Comparison of ENCODE assay signal across 8 cellular contexts in genomic region chr4:25367004-25367621, GRCh38. TPM values are rescaled to one million over a fixed set of nuclear protein-coding genes. Genes with fewer than 3 reads are reported as not detected.
A peak's percentile ranks its signal among the peaks of the same experiment; 100 is the strongest.
DNase-seq lines count a peak whose midpoint lies in the region; ATAC-seq and TF ChIP-seq lines count a peak whose summit lies in the region.

No MANE protein-coding gene starts in this region.

- H3K27ac Mint-ChIP-seq in activated CD4-positive, alpha-beta memory T cell treated with anti-CD3 and anti-CD28 coated beads, Interleukin-2, amount 10 ng/mL, durations not matched to agents 7 days and 5 days: no peak overlapping the region

- H3K9me3 Mint-ChIP-seq in activated CD4-positive, alpha-beta memory T cell treated with anti-CD3 and anti-CD28 coated beads, Interleukin-2, amount 10 ng/mL, durations not matched to agents 7 days and 5 days: no peaks in the 10 kb centered on the region

- TF ChIP-seq CTCF in LNCAP (IDR thresholded peaks at IDR 0.05): peak; percentile 82

- CTCF ChIA-PET in activated CD4-positive, alpha-beta memory T cell treated with anti-CD3 and anti-CD28 coated beads, Interleukin-2, amount 10 ng/mL, durations not matched to agents 7 days and 5 days (lab: Charles Lee): interaction anchor here (0.7 to 8.1 kb wide), 14 partner anchors 9 to 434 kb away, joined by 3 to 75 read pairs (median 6); partner anchors contain the start of genes ANAPC4, SEPSECS and ZCCHC4

- H3K27me3 ChIP-seq in aorta (ENCODE audit: control insufficient read depth in 1 of 2, insufficient read depth in 2 of 2, low read length in 1 of 2): no peaks in the 10 kb centered on the region

- H3K27ac ChIP-seq in aorta (ENCODE audit: low read depth in 1 of 2, low read length in 2 of 2): no peak overlapping the region

- peaks cover 0 to 4% of the 10 kb centered on the region in 2 donors for H3K36me3 ChIP-seq in aorta (ENCODE audit: control insufficient read depth in 1 of 2, insufficient read depth in 2 of 2, low read length in 1 of 2)

- POLR2A ChIA-PET in activated CD4-positive, alpha-beta memory T cell treated with anti-CD3 and anti-CD28 coated beads, Interleukin-2, amount 10 ng/mL, durations not matched to agents 7 days and 5 days (lab: Charles Lee): interaction anchor here (0.6 to 3.9 kb wide), 7 partner anchors 9 to 387 kb away, joined by 3 to 18 read pairs (median 5); partner anchors contain the start of genes ANAPC4, PI4K2B, SEPSECS and ZCCHC4

- ATAC-seq in aorta (ENCODE audit: low FRiP score): no peak

- 67 to 68% methylated on average over 2 of the region's 2 CpGs for WGBS in aorta, 2 donors

- no peaks in the 10 kb centered on the region for H3K4me1 ChIP-seq in aorta (ENCODE audit: control insufficient read depth in 1 of 2, insufficient read depth in 2 of 2, low read length in 2 of 2)

- peaks cover 7% of the 10 kb centered on the region for H3K36me3 Mint-ChIP-seq in activated CD4-positive, alpha-beta memory T cell treated with anti-CD3 and anti-CD28 coated beads, Interleukin-2, amount 10 ng/mL, durations not matched to agents 7 days and 5 days (ENCODE audit: low read depth)

- H3K9me3 ChIP-seq in aorta (ENCODE audit: control insufficient read depth, low read length): no peaks in the 10 kb centered on the region

- H3K4me3 Mint-ChIP-seq in activated CD4-positive, alpha-beta memory T cell treated with anti-CD3 and anti-CD28 coated beads, Interleukin-2, amount 10 ng/mL, durations not matched to agents 7 days and 5 days: no peak overlapping the region

- DNase-seq in EH (ENCODE audit: low read depth) (peak; percentile 56), amniotic stem cell (lab: John Stamatoyannopoulos, UW) (peak; percentile 36), kidney tubule cell (ENCODE audit: low spot score) (peak; percentile 62), aorta (no peak), amygdala (lab: John Stamatoyannopoulos, UW) (no peak), posterior cingulate gyrus (no peak)
- DNase-seq in activated CD4-positive, alpha-beta memory T cell treated with anti-CD3 and anti-CD28 coated beads, Interleukin-2, amount 10 ng/mL, durations not matched to agents 7 days and 5 days: no peak

- intact Hi-C loops in aorta (cut with DNase I) (no loop called here), posterior cingulate gyrus (cut with DNase I) (loop anchor here (10.0 kb wide), 1 partner anchor 192 kb away; no protein-coding TSS in a partner anchor)

- no peak overlapping the region for H3K4me3 ChIP-seq in aorta (ENCODE audit: low read length in 2 of 2)

- H3K27me3 Mint-ChIP-seq in activated CD4-positive, alpha-beta memory T cell treated with anti-CD3 and anti-CD28 coated beads, Interleukin-2, amount 10 ng/mL, durations not matched to agents 7 days and 5 days: no peaks in the 10 kb centered on the region

- no peaks in the 10 kb centered on the region for H3K4me1 Mint-ChIP-seq in activated CD4-positive, alpha-beta memory T cell treated with anti-CD3 and anti-CD28 coated beads, Interleukin-2, amount 10 ng/mL, durations not matched to agents 7 days and 5 days

RNA-seq across cellular contexts. Expression of gene ANAPC4, which starts 9.9 kb away (rescaled TPM):
- total RNA-seq in aorta: 10 to 100 TPM; 29.3 to 41.2 TPM
- polyA plus RNA-seq in aorta: 10 to 100 TPM; 25.3 to 56.3 TPM
- total RNA-seq in activated CD4-positive, alpha-beta memory T cell treated with anti-CD3 and anti-CD28 coated beads, Interleukin-2, amount 10 ng/mL, durations not matched to agents 7 days and 5 days: 10 to 100 TPM; 41.0 to 41.2 TPM

RNA-seq across cellular contexts. Expression of gene ZCCHC4, which starts 54.5 kb away (rescaled TPM):
- 10 to 100 TPM in 1 of 2 donors, 1 to 10 TPM in 1; 8.3 to 13.5 TPM for total RNA-seq in aorta
- 1 to 10 TPM; 2.4 to 5.3 TPM for polyA plus RNA-seq in aorta
- 1 to 10 TPM; 8.4 TPM for total RNA-seq in activated CD4-positive, alpha-beta memory T cell treated with anti-CD3 and anti-CD28 coated beads, Interleukin-2, amount 10 ng/mL, durations not matched to agents 7 days and 5 days

Comparison
In these comparisons a context has a peak if more than half of its experiments do, and no peak if none do; other contexts are left out.
1. DNase-seq: peak in EH (single experiment), amniotic stem cell (single experiment) and kidney tubule cell (single experiment); none in aorta (0 of 2), amygdala (0 of 56), posterior cingulate gyrus (0 of 10) and activated CD4-positive, alpha-beta memory T cell treated with anti-CD3 and anti-CD28 coated beads, Interleukin-2, amount 10 ng/mL, durations not matched to agents 7 days and 5 days (single experiment).